Comparison of ENCODE assay signal across 8 cellular contexts in genomic region chr14:50943943-50944646, GRCh38. TPM values are rescaled to one million over a fixed set of nuclear protein-coding genes. Genes with fewer than 3 reads are reported as not detected.
DNase-seq lines count a peak whose midpoint lies in the region; ATAC-seq and TF ChIP-seq lines count a peak whose summit lies in the region.

Gene PYGL (minus strand): TSS chr14:50944483. CDS start chr14:50944403, 80 bp downstream.

- no peaks in the 10 kb centered on the region for H3K27me3 ChIP-seq in RWPE2 (ENCODE audit: insufficient read depth, poor library complexity, severe bottlenecking)
- H3K27me3 ChIP-seq in brain microvascular endothelial cell (replicated peaks), result no peaks in the 10 kb centered on the region
- H3K27me3 ChIP-seq in skeletal muscle satellite cell (ENCODE audit: control insufficient read depth, insufficient read depth, low read length), result no peaks in the 10 kb centered on the region

- peak within 1 kb of the TSS; percentile 92 for H3K4me2 ChIP-seq in skeletal muscle satellite cell (ENCODE audit: low read length)

- TF ChIP-seq CTCF in AG10803 (conservative IDR thresholded peaks at IDR 0.05; ENCODE audit: low read length), result no peak
- peak; percentile 16 for TF ChIP-seq CTCF in RWPE2 (IDR thresholded peaks at IDR 0.05; ENCODE audit: poor library complexity, severe bottlenecking)
- peak; percentile 18 for TF ChIP-seq CTCF in brain microvascular endothelial cell (IDR thresholded peaks at IDR 0.05; ENCODE audit: low read depth, low read length, missing control alignments)

- H3K9me3 ChIP-seq in RWPE2 (ENCODE audit: severe bottlenecking), result no peaks in the 10 kb centered on the region
- no peaks in the 10 kb centered on the region for H3K9me3 ChIP-seq in skeletal muscle satellite cell (replicated peaks; ENCODE audit: low read length)

- peak within 1 kb of the TSS; percentile 78 for H3K27ac ChIP-seq in RWPE2 (ENCODE audit: poor library complexity, severe bottlenecking)
- H3K27ac ChIP-seq in brain microvascular endothelial cell, result peak within 1 kb of the TSS; percentile 59

- ATAC-seq in GM18867 (IDR thresholded peaks at IDR 0.05; ENCODE audit: unreplicated experiment) (peak; percentile 86), RWPE2 (ENCODE audit: low read depth) (peak; percentile 81)

- peak within 1 kb of the TSS; percentile 88 for H3K4me3 ChIP-seq in AG10803 (ENCODE audit: low read length)
- H3K4me3 ChIP-seq in RWPE2 (ENCODE audit: severe bottlenecking), result peak within 1 kb of the TSS; percentile 70
- H3K4me3 ChIP-seq in brain microvascular endothelial cell (ENCODE audit: low read depth, low read length), result peak within 1 kb of the TSS; percentile 80
- H3K4me3 ChIP-seq in skeletal muscle satellite cell (ENCODE audit: low read length), result peak within 1 kb of the TSS; percentile 98

- H3K36me3 ChIP-seq in RWPE2 (ENCODE audit: low read depth) (peaks cover 32% of the 10 kb centered on the region), brain microvascular endothelial cell (replicated peaks) (no peaks in the 10 kb centered on the region), skeletal muscle satellite cell (ENCODE audit: insufficient read depth, low read length) (no peaks in the 10 kb centered on the region)

- DNase-seq in AG10803 (ENCODE audit: low read depth) (peak; percentile 63), HT-29 (ENCODE audit: low spot score) (peak; percentile 55), RWPE2 (ENCODE audit: low spot score) (peak; percentile 84), brain microvascular endothelial cell (peak; percentile 47), iPS-NIHi7 (ENCODE audit: extremely low spot score) (peak; percentile 84), DMS153 (lab: John Stamatoyannopoulos, UW) (no peak)

- peak within 1 kb of the TSS; percentile 78 for H3K9ac ChIP-seq in skeletal muscle satellite cell (ENCODE audit: low read depth, low read length)

- peaks cover 17% of the 10 kb centered on the region for H3K4me1 ChIP-seq in RWPE2 (ENCODE audit: insufficient read depth, poor library complexity, severe bottlenecking)
- H3K4me1 ChIP-seq in skeletal muscle satellite cell (ENCODE audit: control insufficient read depth, insufficient read depth, low read length), result peaks cover 14% of the 10 kb centered on the region

- in situ Hi-C loops in brain microvascular endothelial cell (cut with HindIII; ENCODE audit: low pct_ligation_motif_present, low sequenced_read_pairs), result no loop called here

RNA-seq across cellular contexts. Expression of gene PYGL, which starts in this region (rescaled TPM):
- 36.8 and 44.5 TPM in 2 replicates for total RNA-seq in HT-29 (2014; rRNA removed; shearing (Covaris generic))
- 85.8 and 122 TPM in 2 replicates for total RNA-seq in skeletal muscle satellite cell (2012; rRNA removed)
